ENCODE assay signal across 8 cellular contexts in the genomic region with DNA sequence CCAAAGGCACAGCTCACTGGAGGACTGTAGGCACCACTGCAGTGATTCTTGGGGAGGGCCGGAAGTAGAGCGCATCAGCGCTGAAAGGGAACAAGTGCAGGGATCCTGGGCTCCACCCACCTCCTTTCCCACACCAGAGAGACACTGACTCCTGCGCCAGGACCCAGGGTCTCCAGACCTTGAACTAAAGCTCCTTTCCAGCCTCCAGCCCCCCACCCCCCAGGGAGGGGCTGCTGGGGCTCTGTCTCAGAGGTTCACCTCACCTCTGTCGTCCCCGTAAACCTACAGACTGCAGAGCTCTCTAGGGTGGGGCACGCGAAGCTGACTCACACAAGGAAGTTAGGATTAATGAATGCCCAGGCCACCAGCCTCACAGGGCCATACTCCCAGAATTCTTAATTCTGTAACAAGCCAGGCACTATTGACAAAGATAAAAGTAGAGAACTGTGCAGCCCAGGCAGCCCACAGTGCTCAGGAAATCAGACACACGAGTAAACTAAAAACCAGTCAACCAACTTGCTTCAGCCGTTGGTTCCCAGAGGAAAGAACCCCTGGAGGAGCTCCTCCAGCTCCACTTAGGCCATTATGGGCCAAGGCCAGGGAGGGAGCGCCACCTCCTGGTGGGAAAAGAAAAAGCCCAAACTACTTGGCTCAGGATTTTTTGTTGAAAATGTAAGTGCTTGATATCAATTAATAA. TPM values are rescaled to one million over a fixed set of nuclear protein-coding genes. Genes with fewer than 3 reads are reported as not detected.
DNase-seq lines count a peak whose midpoint lies in the region; ATAC-seq and TF ChIP-seq lines count a peak whose summit lies in the region.

No MANE protein-coding gene starts in this region.

- TF ChIP-seq CTCF in Loucy (conservative IDR thresholded peaks at IDR 0.05; ENCODE audit: low read length), result peak; percentile 98
- peak; percentile 94 for TF ChIP-seq CTCF in SU-DHL-6 (IDR thresholded peaks at IDR 0.05; ENCODE audit: insufficient read depth, low read length, poor library complexity, severe bottlenecking)
- peak; percentile 71 to 94 (median 84) for TF ChIP-seq CTCF in adrenal gland (IDR thresholded peaks at IDR 0.05)
- peak; percentile 83 to 97 (median 91) for TF ChIP-seq CTCF in heart right ventricle (IDR thresholded peaks at IDR 0.05)

- no peaks in the 10 kb centered on the region for H4K20me1 ChIP-seq in Loucy (ENCODE audit: insufficient read depth, low read length, poor library complexity, severe bottlenecking)
- no peaks in the 10 kb centered on the region for H4K20me1 ChIP-seq in SU-DHL-6 (ENCODE audit: low read depth, low read length)

- H3K4me3 ChIP-seq in Loucy (ENCODE audit: low read length, poor library complexity, severe bottlenecking), result no peak overlapping the region
- H3K4me3 ChIP-seq in SU-DHL-6 (ENCODE audit: insufficient read depth, low read length, poor library complexity, severe bottlenecking), result no peak overlapping the region
- H3K4me3 ChIP-seq in adrenal gland, result no peak overlapping the region
- H3K4me3 ChIP-seq in heart right ventricle, result no peak overlapping the region

- H2AFZ ChIP-seq in Loucy (ENCODE audit: low read length) (no peak overlapping the region), SU-DHL-6 (ENCODE audit: low read depth, low read length, severe bottlenecking) (no peak overlapping the region)

- H3K27ac ChIP-seq in SU-DHL-6 (ENCODE audit: low read depth, low read length) (no peak overlapping the region), adrenal gland (no peak overlapping the region), heart right ventricle (no peak overlapping the region)

- H3K9ac ChIP-seq in Loucy (ENCODE audit: low read depth, low read length, poor library complexity, severe bottlenecking) (no peak overlapping the region), SU-DHL-6 (ENCODE audit: low read length) (no peak overlapping the region)

- H3K4me2 ChIP-seq in Loucy (ENCODE audit: low read depth, low read length, poor library complexity, severe bottlenecking) (no peak overlapping the region), SU-DHL-6 (ENCODE audit: low read depth, low read length, poor library complexity, severe bottlenecking) (no peak overlapping the region)

- H3F3A ChIP-seq in Loucy (ENCODE audit: low read depth) (no peaks in the 10 kb centered on the region), SU-DHL-6 (ENCODE audit: insufficient read depth) (no peaks in the 10 kb centered on the region)

- H3K9me3 ChIP-seq in Loucy (ENCODE audit: insufficient read depth, low read depth, low read length) (no peaks in the 10 kb centered on the region), SU-DHL-6 (ENCODE audit: insufficient read depth, low read length) (no peaks in the 10 kb centered on the region), adrenal gland (replicated peaks in 1 of 3) (no peaks in the 10 kb centered on the region), heart right ventricle (no peaks in the 10 kb centered on the region)

- H3K36me3 ChIP-seq in Loucy (ENCODE audit: insufficient read depth, low read length) (no peaks in the 10 kb centered on the region), SU-DHL-6 (ENCODE audit: low read length) (no peaks in the 10 kb centered on the region), adrenal gland (replicated peaks in 1 of 2) (no peaks in the 10 kb centered on the region), heart right ventricle (no peaks in the 10 kb centered on the region)

- H3K27me3 ChIP-seq in Loucy (ENCODE audit: insufficient read depth, low read length, poor library complexity, severe bottlenecking) (no peaks in the 10 kb centered on the region), SU-DHL-6 (ENCODE audit: low read length) (no peaks in the 10 kb centered on the region), adrenal gland (no peaks in the 10 kb centered on the region), heart right ventricle (peaks cover 0 to under 1% (median 0%) of the 10 kb centered on the region in 7 donors)

- H3K9me2 ChIP-seq in Loucy (replicated peaks; ENCODE audit: low read depth, low read length) (no peaks in the 10 kb centered on the region), SU-DHL-6 (replicated peaks; ENCODE audit: insufficient read depth, low read length) (no peaks in the 10 kb centered on the region)

- H3K79me2 ChIP-seq in Loucy (ENCODE audit: insufficient read depth, low read length) (no peaks in the 10 kb centered on the region), SU-DHL-6 (ENCODE audit: insufficient read depth, low read length) (no peaks in the 10 kb centered on the region)

- WGBS in adrenal gland, 4 donors, result 47 to 60% (median 56%) methylated on average over 6 to 11 of the region's 11 CpGs
- WGBS in heart right ventricle, 2 donors, result 60 to 61% methylated on average over 11 of the region's 11 CpGs

- peak in 7 of 8 donors; percentile 40 to 73 (median 63) for ATAC-seq in heart right ventricle
- no peak for ATAC-seq in HG02981 (IDR thresholded peaks at IDR 0.05; ENCODE audit: unreplicated experiment)
- no peak for ATAC-seq in HG03571 (IDR thresholded peaks at IDR 0.05; ENCODE audit: unreplicated experiment)

- peak; percentile 72 for DNase-seq in EH (ENCODE audit: low read depth)
- peak; percentile 43 to 79 (median 62) for DNase-seq in adrenal gland
- DNase-seq in heart right ventricle, result peak; percentile 44 to 58
- DNase-seq in putamen (ENCODE audit: low spot score), result peak; percentile 31

- H3K4me1 ChIP-seq in Loucy (ENCODE audit: insufficient read depth, low read length, poor library complexity, severe bottlenecking) (no peaks in the 10 kb centered on the region), adrenal gland (replicated peaks in 1 of 2) (no peaks in the 10 kb centered on the region), heart right ventricle (peaks cover 0 to 3% (median 0%) of the 10 kb centered on the region in 9 donors)

- intact Hi-C loops in adrenal gland (cut with DNase I), result loop anchor here (2.0 to 10.0 kb wide), 3 partner anchors 300 to 348 kb away; no protein-coding TSS in a partner anchor
- intact Hi-C loops in heart right ventricle (cut with DNase I), result loop anchor here (1.0 to 10.0 kb wide), 13 partner anchors 64 to 1184 kb away; a partner anchor contains a TSS

- TF ChIP-seq POLR2A in adrenal gland (IDR thresholded peaks at IDR 0.05), result no peak

RNA-seq across cellular contexts. Expression of a gene that starts 45.1 kb away (rescaled TPM):
- 100 to 1,000 TPM in 4 of 8 donors, 10 to 100 TPM in 4; 67.6 to 128 (median 105) TPM for total RNA-seq in adrenal gland
- 100 to 1,000 TPM in 1 of 3 donors, 10 to 100 TPM in 2; 21.4 to 197 (median 29.3) TPM for polyA plus RNA-seq in adrenal gland
- total RNA-seq in heart right ventricle, result 100 to 1,000 TPM; 171 to 377 (median 251) TPM
- polyA plus RNA-seq in heart right ventricle, result 100 to 1,000 TPM in 1 of 2 donors, 10 to 100 TPM in 1; 46.7 to 119 TPM

Comparison
In these comparisons a context has a peak if more than half of its experiments do, and no peak if none do; other contexts are left out.
1. ATAC-seq: peak in heart right ventricle (7 of 8); none in HG02981 (single experiment) and HG03571 (single experiment).
2. Peak in every context shown above with its lines, with median percentiles within 50 percentile points of each other: DNase-seq and CTCF ChIP-seq.